In genomic region chr3:10504161-10505049, GRCh38 we compare ENCODE assay signal across 13 cellular contexts. TPM values are rescaled to one million over a fixed set of nuclear protein-coding genes. Genes with fewer than 3 reads are reported as not detected.
A peak's percentile ranks its signal among the peaks of the same experiment; 100 is the strongest.
DNase-seq lines count a peak whose midpoint lies in the region; ATAC-seq and TF ChIP-seq lines count a peak whose summit lies in the region.
"Had no signal": no experiment of that assay in that cellular context is flagged by ENCODE, and none has a peak within 500 bp of the region (broad histone marks: within the 10 kb centered on the region; RNA-seq: fewer than 3 reads in every experiment).

No MANE protein-coding gene starts in this region.

- no peak overlapping the region for H2AFZ ChIP-seq in PC-3 (ENCODE audit: low read length)
- no peak overlapping the region for H2AFZ ChIP-seq in hepatocyte

- no peaks in the 10 kb centered on the region for H4K20me1 ChIP-seq in PC-3 (ENCODE audit: low read length)
- H4K20me1 ChIP-seq in hepatocyte (ENCODE audit: insufficient read depth, poor library complexity, severe bottlenecking): no peaks in the 10 kb centered on the region

- H3K9ac ChIP-seq in PC-3 (ENCODE audit: low read length): no peak overlapping the region

- H3K9me2 ChIP-seq in PC-3 (replicated peaks; ENCODE audit: low read length) (no peaks in the 10 kb centered on the region), hepatocyte (replicated peaks; ENCODE audit: insufficient read depth) (no peaks in the 10 kb centered on the region)

- H3K27ac ChIP-seq in PC-3 (ENCODE audit: low read length): no peak overlapping the region
- no peak overlapping the region for H3K27ac ChIP-seq in hepatocyte
- H3K27ac ChIP-seq: epithelial cell of prostate had no signal

- POLR2A ChIA-PET in PC-3 (lab: Charles Lee; ENCODE audit: unreplicated experiment): no interaction called here

- TF ChIP-seq CTCF in PC-3 (conservative IDR thresholded peaks at IDR 0.05; ENCODE audit: low read depth, low read length): no peak
- TF ChIP-seq CTCF in hepatocyte (IDR thresholded peaks at IDR 0.05; ENCODE audit: poor library complexity): no peak
- peak; percentile 10 for TF ChIP-seq CTCF in retinal pigment epithelial cell (conservative IDR thresholded peaks at IDR 0.05; ENCODE audit: low read depth, low read length)

- BruUV-seq in PC-3 (replicated peaks; lab: Mats Ljungman, UMichigan): no TSS peak

- H3K9me3 ChIP-seq in PC-3 (ENCODE audit: low read length): no peaks in the 10 kb centered on the region
- no peaks in the 10 kb centered on the region for H3K9me3 ChIP-seq in hepatocyte (ENCODE audit: low read depth)

- no peak for ATAC-seq in PC-3

- DNase-seq in NCI-H82 (lab: John Stamatoyannopoulos, UW) (peak; percentile 59), NCI-H82 treated with DMSO at 0.1 percent for 48 hours (lab: John Stamatoyannopoulos, UW; ENCODE audit: unreplicated experiment) (no peak), PC-3 (no peak), hepatocyte (ENCODE audit: low spot score) (no peak), retinal pigment epithelial cell (ENCODE audit: low read depth) (no peak), NCI-H69 (lab: John Stamatoyannopoulos, UW) (no peak), amniotic stem cell (lab: John Stamatoyannopoulos, UW) (no peak)
- DNase-seq in stimulated activated CD4-positive, alpha-beta T cell treated with anti-CD3 and anti-CD28 coated beads, Interleukin-2, amount 100 ng/mL, for 48 hours: no peak
- DNase-seq: activated CD4-positive, alpha-beta T cell treated with anti-CD3 and anti-CD28 coated beads, Interleukin-2, amount 10 ng/mL, durations not matched to agents 24 days and 14 days; NCI-H187 treated with DMSO at 0.1 percent for 48 hours had no signal

- H3K4me3 ChIP-seq in PC-3 (ENCODE audit: low read length) (no peak overlapping the region), hepatocyte (no peak overlapping the region), retinal pigment epithelial cell (ENCODE audit: low read length) (peak overlapping the region; percentile 39)

- peaks cover 37% of the 10 kb centered on the region for H3K27me3 ChIP-seq in PC-3 (ENCODE audit: low read length)
- H3K27me3 ChIP-seq in hepatocyte: peaks cover 34% of the 10 kb centered on the region

- no peaks in the 10 kb centered on the region for H3F3A ChIP-seq in PC-3 (ENCODE audit: low read length, unreplicated experiment)

- intact Hi-C loops in PC-3 (cut with micrococcal nuclease): no loop called here

- no peaks in the 10 kb centered on the region for H3K79me2 ChIP-seq in PC-3 (ENCODE audit: low read length)
- H3K79me2 ChIP-seq in hepatocyte: no peaks in the 10 kb centered on the region

- CTCF ChIA-PET in PC-3 (lab: Charles Lee): no interaction called here

- WGBS in hepatocyte (ENCODE audit: low lambda C conversion rate, missing lambda C conversion rate): 83% methylated on average over 20 of the region's 25 CpGs

- H3K4me2 ChIP-seq in PC-3 (ENCODE audit: low read length) (peak overlapping the region; percentile 71; the same call in 1 of the 2 replicates), hepatocyte (peak overlapping the region; percentile 81)

- H3K4me1 ChIP-seq in PC-3 (ENCODE audit: insufficient read depth, low read length) (no peaks in the 10 kb centered on the region), hepatocyte (ENCODE audit: insufficient read depth) (no peaks in the 10 kb centered on the region)

- H3K36me3 ChIP-seq in PC-3 (ENCODE audit: low read depth, low read length) (no peaks in the 10 kb centered on the region), hepatocyte (replicated peaks; ENCODE audit: insufficient read depth, low read depth) (no peaks in the 10 kb centered on the region)

RNA-seq across cellular contexts. Expression of gene ATP2B2, which starts 1.0 kb away (rescaled TPM):
- total RNA-seq in PC-3 (2014; rRNA removed): not detected in 2 replicates
- 1.8 and 1.9 TPM in 2 replicates for total RNA-seq in hepatocyte
- polyA plus RNA-seq in hepatocyte: 0.66 and 0.75 TPM in 2 replicates
- total RNA-seq: activated CD4-positive, alpha-beta T cell treated with anti-CD3 and anti-CD28 coated beads, Interleukin-2, amount 10 ng/mL, durations not matched to agents 24 days and 14 days; kidney epithelial cell; M059J had no signal
